Comparison of ENCODE assay signal across 1 cellular context in the genomic region with DNA sequence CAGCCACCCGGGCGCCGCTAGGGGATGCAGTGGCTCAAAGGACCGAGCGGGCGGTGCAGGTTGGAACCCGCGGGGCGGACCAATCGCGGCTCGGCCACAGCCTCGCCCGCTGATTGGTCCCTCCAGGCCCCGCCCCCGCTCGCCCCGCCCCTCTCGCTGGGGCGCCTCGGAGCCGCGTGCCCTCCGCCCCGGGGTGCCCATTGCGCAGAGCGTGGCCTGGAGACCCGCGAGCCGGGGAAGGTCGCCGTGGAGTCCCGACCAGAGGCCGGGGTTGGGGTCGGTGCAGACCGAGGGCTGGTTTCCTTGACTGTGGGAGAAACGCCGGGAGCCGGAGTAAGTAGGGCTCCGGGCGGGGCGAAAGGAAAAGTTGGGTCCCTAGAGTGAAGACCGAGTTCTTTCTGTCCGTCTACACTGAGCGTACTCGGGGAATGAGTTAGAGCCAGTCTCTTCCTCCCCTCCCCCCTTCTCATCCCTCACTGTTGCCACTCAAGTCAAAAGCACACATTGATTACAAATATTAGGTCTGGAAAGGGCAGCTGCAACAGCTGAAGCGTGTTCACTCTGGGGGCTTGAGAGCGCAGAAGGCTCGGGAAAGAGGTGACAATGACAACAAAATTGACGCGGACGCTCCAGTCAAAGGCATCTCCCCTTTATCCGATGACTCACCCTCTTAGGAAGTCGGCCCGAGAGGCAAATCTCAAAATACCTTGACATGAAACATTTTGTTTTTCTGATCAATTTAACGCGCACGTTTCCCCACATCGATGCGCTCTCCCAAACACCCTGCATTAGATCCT.
TF ChIP-seq lines count a peak whose summit lies in the region.

No MANE protein-coding gene starts in this region.

TF ChIP-seq in HEK293, 187 proteins besides CTCF, POLR2A, EP300 and RAD21 (continued from another document and continues in another):
- TF ChIP-seq, protein P1, sequence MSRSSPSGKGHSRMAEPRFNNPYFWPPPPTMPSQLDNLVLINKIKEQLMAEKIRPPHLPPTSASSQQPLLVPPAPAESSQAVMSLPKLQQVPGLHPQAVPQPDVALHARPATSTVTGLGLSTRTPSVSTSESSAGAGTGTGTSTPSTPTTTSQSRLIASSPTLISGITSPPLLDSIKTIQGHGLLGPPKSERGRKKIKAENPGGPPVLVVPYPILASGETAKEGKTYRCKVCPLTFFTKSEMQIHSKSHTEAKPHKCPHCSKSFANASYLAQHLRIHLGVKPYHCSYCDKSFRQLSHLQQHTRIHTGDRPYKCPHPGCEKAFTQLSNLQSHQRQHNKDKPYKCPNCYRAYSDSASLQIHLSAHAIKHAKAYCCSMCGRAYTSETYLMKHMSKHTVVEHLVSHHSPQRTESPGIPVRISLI (tag by site-specific recombination; IDR thresholded peaks at IDR 0.05): no peak
- TF ChIP-seq ZNF660 (tag by site-specific recombination; IDR thresholded peaks at IDR 0.05): no peak; the same call in 1 of the 2 replicates
- TF ChIP-seq ZNF350 (tag by site-specific recombination; IDR thresholded peaks at IDR 0.05): no peak
- peak; percentile 89 for TF ChIP-seq KLF10 (tag by site-specific recombination; IDR thresholded peaks at IDR 0.05)
- no peak for TF ChIP-seq ZNF626 (tag by site-specific recombination; IDR thresholded peaks at IDR 0.05)
- TF ChIP-seq, protein P2, sequence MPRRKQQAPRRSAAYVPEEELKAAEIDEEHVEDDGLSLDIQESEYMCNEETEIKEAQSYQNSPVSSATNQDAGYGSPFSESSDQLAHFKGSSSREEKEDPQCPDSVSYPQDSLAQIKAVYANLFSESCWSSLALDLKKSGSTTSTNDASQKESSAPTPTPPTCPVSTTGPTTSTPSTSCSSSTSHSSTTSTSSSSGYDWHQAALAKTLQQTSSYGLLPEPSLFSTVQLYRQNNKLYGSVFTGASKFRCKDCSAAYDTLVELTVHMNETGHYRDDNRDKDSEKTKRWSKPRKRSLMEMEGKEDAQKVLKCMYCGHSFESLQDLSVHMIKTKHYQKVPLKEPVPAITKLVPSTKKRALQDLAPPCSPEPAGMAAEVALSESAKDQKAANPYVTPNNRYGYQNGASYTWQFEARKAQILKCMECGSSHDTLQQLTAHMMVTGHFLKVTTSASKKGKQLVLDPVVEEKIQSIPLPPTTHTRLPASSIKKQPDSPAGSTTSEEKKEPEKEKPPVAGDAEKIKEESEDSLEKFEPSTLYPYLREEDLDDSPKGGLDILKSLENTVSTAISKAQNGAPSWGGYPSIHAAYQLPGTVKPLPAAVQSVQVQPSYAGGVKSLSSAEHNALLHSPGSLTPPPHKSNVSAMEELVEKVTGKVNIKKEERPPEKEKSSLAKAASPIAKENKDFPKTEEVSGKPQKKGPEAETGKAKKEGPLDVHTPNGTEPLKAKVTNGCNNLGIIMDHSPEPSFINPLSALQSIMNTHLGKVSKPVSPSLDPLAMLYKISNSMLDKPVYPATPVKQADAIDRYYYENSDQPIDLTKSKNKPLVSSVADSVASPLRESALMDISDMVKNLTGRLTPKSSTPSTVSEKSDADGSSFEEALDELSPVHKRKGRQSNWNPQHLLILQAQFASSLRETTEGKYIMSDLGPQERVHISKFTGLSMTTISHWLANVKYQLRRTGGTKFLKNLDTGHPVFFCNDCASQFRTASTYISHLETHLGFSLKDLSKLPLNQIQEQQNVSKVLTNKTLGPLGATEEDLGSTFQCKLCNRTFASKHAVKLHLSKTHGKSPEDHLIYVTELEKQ (tag by site-specific recombination; IDR thresholded peaks at IDR 0.05; ENCODE audit: borderline replicate concordance): peak; percentile 55; the same call in 1 of the 2 replicates
- TF ChIP-seq, protein P3, sequence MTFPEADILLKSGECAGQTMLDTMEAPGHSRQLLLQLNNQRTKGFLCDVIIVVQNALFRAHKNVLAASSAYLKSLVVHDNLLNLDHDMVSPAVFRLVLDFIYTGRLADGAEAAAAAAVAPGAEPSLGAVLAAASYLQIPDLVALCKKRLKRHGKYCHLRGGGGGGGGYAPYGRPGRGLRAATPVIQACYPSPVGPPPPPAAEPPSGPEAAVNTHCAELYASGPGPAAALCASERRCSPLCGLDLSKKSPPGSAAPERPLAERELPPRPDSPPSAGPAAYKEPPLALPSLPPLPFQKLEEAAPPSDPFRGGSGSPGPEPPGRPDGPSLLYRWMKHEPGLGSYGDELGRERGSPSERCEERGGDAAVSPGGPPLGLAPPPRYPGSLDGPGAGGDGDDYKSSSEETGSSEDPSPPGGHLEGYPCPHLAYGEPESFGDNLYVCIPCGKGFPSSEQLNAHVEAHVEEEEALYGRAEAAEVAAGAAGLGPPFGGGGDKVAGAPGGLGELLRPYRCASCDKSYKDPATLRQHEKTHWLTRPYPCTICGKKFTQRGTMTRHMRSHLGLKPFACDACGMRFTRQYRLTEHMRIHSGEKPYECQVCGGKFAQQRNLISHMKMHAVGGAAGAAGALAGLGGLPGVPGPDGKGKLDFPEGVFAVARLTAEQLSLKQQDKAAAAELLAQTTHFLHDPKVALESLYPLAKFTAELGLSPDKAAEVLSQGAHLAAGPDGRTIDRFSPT (tag by site-specific recombination; IDR thresholded peaks at IDR 0.05): peak; percentile 94
- TF ChIP-seq ZNF747 (tag by site-specific recombination; IDR thresholded peaks at IDR 0.05): no peak
- TF ChIP-seq ZNF169 (tag by site-specific recombination; IDR thresholded peaks at IDR 0.05): no peak
- no peak for TF ChIP-seq ZNF133 (tag by site-specific recombination; IDR thresholded peaks at IDR 0.05)
- no peak for TF ChIP-seq ZNF19 (tag by site-specific recombination; IDR thresholded peaks at IDR 0.05; ENCODE audit: low read depth)
- no peak for TF ChIP-seq ZNF777 (tag by site-specific recombination; IDR thresholded peaks at IDR 0.05; ENCODE audit: borderline replicate concordance)
- TF ChIP-seq GLI4 (tag by site-specific recombination; IDR thresholded peaks at IDR 0.05): no peak
- TF ChIP-seq ZNF391 (tag by site-specific recombination; IDR thresholded peaks at IDR 0.05; ENCODE audit: borderline replicate concordance, low read depth): no peak
- TF ChIP-seq, protein P4, sequence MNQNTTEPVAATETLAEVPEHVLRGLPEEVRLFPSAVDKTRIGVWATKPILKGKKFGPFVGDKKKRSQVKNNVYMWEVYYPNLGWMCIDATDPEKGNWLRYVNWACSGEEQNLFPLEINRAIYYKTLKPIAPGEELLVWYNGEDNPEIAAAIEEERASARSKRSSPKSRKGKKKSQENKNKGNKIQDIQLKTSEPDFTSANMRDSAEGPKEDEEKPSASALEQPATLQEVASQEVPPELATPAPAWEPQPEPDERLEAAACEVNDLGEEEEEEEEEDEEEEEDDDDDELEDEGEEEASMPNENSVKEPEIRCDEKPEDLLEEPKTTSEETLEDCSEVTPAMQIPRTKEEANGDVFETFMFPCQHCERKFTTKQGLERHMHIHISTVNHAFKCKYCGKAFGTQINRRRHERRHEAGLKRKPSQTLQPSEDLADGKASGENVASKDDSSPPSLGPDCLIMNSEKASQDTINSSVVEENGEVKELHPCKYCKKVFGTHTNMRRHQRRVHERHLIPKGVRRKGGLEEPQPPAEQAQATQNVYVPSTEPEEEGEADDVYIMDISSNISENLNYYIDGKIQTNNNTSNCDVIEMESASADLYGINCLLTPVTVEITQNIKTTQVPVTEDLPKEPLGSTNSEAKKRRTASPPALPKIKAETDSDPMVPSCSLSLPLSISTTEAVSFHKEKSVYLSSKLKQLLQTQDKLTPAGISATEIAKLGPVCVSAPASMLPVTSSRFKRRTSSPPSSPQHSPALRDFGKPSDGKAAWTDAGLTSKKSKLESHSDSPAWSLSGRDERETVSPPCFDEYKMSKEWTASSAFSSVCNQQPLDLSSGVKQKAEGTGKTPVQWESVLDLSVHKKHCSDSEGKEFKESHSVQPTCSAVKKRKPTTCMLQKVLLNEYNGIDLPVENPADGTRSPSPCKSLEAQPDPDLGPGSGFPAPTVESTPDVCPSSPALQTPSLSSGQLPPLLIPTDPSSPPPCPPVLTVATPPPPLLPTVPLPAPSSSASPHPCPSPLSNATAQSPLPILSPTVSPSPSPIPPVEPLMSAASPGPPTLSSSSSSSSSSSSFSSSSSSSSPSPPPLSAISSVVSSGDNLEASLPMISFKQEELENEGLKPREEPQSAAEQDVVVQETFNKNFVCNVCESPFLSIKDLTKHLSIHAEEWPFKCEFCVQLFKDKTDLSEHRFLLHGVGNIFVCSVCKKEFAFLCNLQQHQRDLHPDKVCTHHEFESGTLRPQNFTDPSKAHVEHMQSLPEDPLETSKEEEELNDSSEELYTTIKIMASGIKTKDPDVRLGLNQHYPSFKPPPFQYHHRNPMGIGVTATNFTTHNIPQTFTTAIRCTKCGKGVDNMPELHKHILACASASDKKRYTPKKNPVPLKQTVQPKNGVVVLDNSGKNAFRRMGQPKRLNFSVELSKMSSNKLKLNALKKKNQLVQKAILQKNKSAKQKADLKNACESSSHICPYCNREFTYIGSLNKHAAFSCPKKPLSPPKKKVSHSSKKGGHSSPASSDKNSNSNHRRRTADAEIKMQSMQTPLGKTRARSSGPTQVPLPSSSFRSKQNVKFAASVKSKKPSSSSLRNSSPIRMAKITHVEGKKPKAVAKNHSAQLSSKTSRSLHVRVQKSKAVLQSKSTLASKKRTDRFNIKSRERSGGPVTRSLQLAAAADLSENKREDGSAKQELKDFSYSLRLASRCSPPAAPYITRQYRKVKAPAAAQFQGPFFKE (tag by site-specific recombination; IDR thresholded peaks at IDR 0.05; ENCODE audit: borderline replicate concordance): no peak
- TF ChIP-seq ZNF404 (tag by site-specific recombination; IDR thresholded peaks at IDR 0.05): no peak
- TF ChIP-seq ZNF76 (tag by site-specific recombination; IDR thresholded peaks at IDR 0.05; ENCODE audit: borderline replicate concordance, low read depth): no peak
- no peak for TF ChIP-seq ZNF223 (tag by site-specific recombination; IDR thresholded peaks at IDR 0.05)
- TF ChIP-seq ZNF654 (tag by site-specific recombination; IDR thresholded peaks at IDR 0.05; ENCODE audit: low read depth): peak; percentile 65; the same call in 1 of the 2 replicates
- peak; percentile 77 for TF ChIP-seq MZF1 (tag by site-specific recombination; IDR thresholded peaks at IDR 0.05; ENCODE audit: borderline replicate concordance)
- no peak for TF ChIP-seq ZNF658 (tag by site-specific recombination; IDR thresholded peaks at IDR 0.05)
- TF ChIP-seq ZNF621 (tag by site-specific recombination; IDR thresholded peaks at IDR 0.05): no peak
- peak; percentile 98 for TF ChIP-seq ZNF423 (tag by site-specific recombination; IDR thresholded peaks at IDR 0.05)
- no peak for TF ChIP-seq ZNF23 (tag by site-specific recombination; IDR thresholded peaks at IDR 0.05; ENCODE audit: borderline replicate concordance)
- TF ChIP-seq ZNF596 (tag by site-specific recombination; IDR thresholded peaks at IDR 0.05): 0 out of 2 replicates have a peak, but pooled peaks have one; percentile 23
- TF ChIP-seq, protein P5, sequence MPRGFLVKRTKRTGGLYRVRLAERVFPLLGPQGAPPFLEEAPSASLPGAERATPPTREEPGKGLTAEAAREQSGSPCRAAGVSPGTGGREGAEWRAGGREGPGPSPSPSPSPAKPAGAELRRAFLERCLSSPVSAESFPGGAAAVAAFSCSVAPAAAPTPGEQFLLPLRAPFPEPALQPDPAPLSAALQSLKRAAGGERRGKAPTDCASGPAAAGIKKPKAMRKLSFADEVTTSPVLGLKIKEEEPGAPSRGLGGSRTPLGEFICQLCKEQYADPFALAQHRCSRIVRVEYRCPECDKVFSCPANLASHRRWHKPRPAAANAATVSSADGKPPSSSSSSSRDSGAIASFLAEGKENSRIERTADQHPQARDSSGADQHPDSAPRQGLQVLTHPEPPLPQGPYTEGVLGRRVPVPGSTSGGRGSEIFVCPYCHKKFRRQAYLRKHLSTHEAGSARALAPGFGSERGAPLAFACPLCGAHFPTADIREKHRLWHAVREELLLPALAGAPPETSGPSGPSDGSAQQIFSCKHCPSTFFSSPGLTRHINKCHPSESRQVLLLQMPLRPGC (tag by site-specific recombination; IDR thresholded peaks at IDR 0.05): peak; percentile 73
- TF ChIP-seq MYNN (tag by site-specific recombination; IDR thresholded peaks at IDR 0.05; ENCODE audit: borderline replicate concordance): no peak
- TF ChIP-seq, protein P6, sequence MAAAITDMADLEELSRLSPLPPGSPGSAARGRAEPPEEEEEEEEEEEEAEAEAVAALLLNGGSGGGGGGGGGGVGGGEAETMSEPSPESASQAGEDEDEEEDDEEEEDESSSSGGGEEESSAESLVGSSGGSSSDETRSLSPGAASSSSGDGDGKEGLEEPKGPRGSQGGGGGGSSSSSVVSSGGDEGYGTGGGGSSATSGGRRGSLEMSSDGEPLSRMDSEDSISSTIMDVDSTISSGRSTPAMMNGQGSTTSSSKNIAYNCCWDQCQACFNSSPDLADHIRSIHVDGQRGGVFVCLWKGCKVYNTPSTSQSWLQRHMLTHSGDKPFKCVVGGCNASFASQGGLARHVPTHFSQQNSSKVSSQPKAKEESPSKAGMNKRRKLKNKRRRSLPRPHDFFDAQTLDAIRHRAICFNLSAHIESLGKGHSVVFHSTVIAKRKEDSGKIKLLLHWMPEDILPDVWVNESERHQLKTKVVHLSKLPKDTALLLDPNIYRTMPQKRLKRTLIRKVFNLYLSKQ (tag by site-specific recombination; IDR thresholded peaks at IDR 0.05; ENCODE audit: borderline replicate concordance): no peak
- TF ChIP-seq HOXD13 (CRISPR knock-in tag; IDR thresholded peaks at IDR 0.05; ENCODE audit: borderline replicate concordance): no peak
- TF ChIP-seq ZNF426 (tag by site-specific recombination; IDR thresholded peaks at IDR 0.05): no peak
- no peak for TF ChIP-seq ZNF174 (tag by site-specific recombination; IDR thresholded peaks at IDR 0.05)
- TF ChIP-seq ZNF341 (tag by site-specific recombination; IDR thresholded peaks at IDR 0.05; ENCODE audit: low read depth): peak; percentile 44; the same call in 1 of the 2 replicates
- TF ChIP-seq ZNF510 (tag by site-specific recombination; IDR thresholded peaks at IDR 0.05; ENCODE audit: insufficient replicate concordance): no peak
- TF ChIP-seq ZNF416 (tag by site-specific recombination; IDR thresholded peaks at IDR 0.05): no peak
- TF ChIP-seq, protein P7, sequence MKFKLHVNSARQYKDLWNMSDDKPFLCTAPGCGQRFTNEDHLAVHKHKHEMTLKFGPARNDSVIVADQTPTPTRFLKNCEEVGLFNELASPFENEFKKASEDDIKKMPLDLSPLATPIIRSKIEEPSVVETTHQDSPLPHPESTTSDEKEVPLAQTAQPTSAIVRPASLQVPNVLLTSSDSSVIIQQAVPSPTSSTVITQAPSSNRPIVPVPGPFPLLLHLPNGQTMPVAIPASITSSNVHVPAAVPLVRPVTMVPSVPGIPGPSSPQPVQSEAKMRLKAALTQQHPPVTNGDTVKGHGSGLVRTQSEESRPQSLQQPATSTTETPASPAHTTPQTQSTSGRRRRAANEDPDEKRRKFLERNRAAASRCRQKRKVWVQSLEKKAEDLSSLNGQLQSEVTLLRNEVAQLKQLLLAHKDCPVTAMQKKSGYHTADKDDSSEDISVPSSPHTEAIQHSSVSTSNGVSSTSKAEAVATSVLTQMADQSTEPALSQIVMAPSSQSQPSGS (tag by site-specific recombination; IDR thresholded peaks at IDR 0.05; ENCODE audit: low read depth): no peak
- peak; percentile 78 for TF ChIP-seq ZNF24 (tag by site-specific recombination; IDR thresholded peaks at IDR 0.05)
- peak; percentile 57 for TF ChIP-seq ZXDB (tag by site-specific recombination; IDR thresholded peaks at IDR 0.05)
- no peak for TF ChIP-seq SETDB1 (IDR thresholded peaks at IDR 0.05; ENCODE audit: insufficient read length, low read length)
- 0 out of 2 replicates have a peak, but pooled peaks have one; percentile 38 for TF ChIP-seq ZNF324 (tag by site-specific recombination; IDR thresholded peaks at IDR 0.05)
- TF ChIP-seq ZNF37A (tag by site-specific recombination; IDR thresholded peaks at IDR 0.05): no peak
